ENCODE assay signal across 7 cellular contexts in genomic region chr22:33922268-33922667, GRCh38. TPM values are rescaled to one million over a fixed set of nuclear protein-coding genes. Genes with fewer than 3 reads are reported as not detected.
DNase-seq lines count a peak whose midpoint lies in the region; ATAC-seq and TF ChIP-seq lines count a peak whose summit lies in the region.

No MANE protein-coding gene starts in this region.

- no peaks in the 10 kb centered on the region for H3F3A ChIP-seq in PC-9 (ENCODE audit: insufficient read depth, low read depth)

- POLR2A ChIA-PET in PC-9 (lab: Charles Lee; ENCODE audit: unreplicated experiment) = interaction anchor here (0.6 kb wide), 1 partner anchor 237 kb away, joined by 3 read pairs; no protein-coding TSS in a partner anchor

- H3K36me3 ChIP-seq in PC-9 (ENCODE audit: low read depth) = no peaks in the 10 kb centered on the region
- H3K36me3 ChIP-seq in tibial artery = no peaks in the 10 kb centered on the region

- ATAC-seq in HG02973 (IDR thresholded peaks at IDR 0.05; ENCODE audit: unreplicated experiment) = no peak

- H3K27me3 ChIP-seq in PC-9 (ENCODE audit: insufficient read depth, low read depth) = peaks cover 74% of the 10 kb centered on the region
- H3K27me3 ChIP-seq in tibial artery = no peaks in the 10 kb centered on the region

- H4K20me1 ChIP-seq in PC-9 (ENCODE audit: insufficient read depth) = no peaks in the 10 kb centered on the region; the same call in 1 of the 2 replicates

- CTCF ChIA-PET in PC-9 (lab: Charles Lee) = no interaction called here

- no TSS peak for BruUV-seq in PC-9 (replicated peaks; lab: Mats Ljungman, UMichigan)

- H3K4me1 ChIP-seq in PC-9 (replicated peaks; ENCODE audit: insufficient read depth) = 0 out of 2 replicates have a peak, but pooled peaks cover 5% of the 10 kb centered on the region
- H3K4me1 ChIP-seq in tibial artery = peaks cover 0 to 22% (median 15%) of the 10 kb centered on the region in 4 donors

- H3K79me2 ChIP-seq in PC-9 (ENCODE audit: low read depth) = no peaks in the 10 kb centered on the region

- TF ChIP-seq CTCF in GM12875 (IDR thresholded peaks at IDR 0.05; ENCODE audit: borderline replicate concordance, insufficient read depth, low read depth, low read length) (no peak), PC-9 (conservative IDR thresholded peaks at IDR 0.05) (no peak), tibial artery (IDR thresholded peaks at IDR 0.05) (no peak)

- H3K4me3 ChIP-seq in GM12875 (ENCODE audit: low read depth, low read length) (peak overlapping the region; percentile 73), PC-9 (peak overlapping the region; percentile 49; the same call in 1 of the 2 replicates), tibial artery (peak overlapping the region; percentile 88 to 96)

- H3K27ac ChIP-seq in PC-9 (no peak overlapping the region), tibial artery (peak overlapping the region; percentile 82 to 86)

- no peaks in the 10 kb centered on the region for H3K9me2 ChIP-seq in PC-9 (ENCODE audit: insufficient read depth)

- intact Hi-C loops in PC-9 (cut with micrococcal nuclease; ENCODE audit: unreplicated experiment) = loop anchor here (2.0 to 5.0 kb wide), 6 partner anchors 70 to 1309 kb away; no protein-coding TSS in a partner anchor
- intact Hi-C loops in tibial artery (cut with DNase I; ENCODE audit: low total_unique reads) = loop anchor here (2.0 to 10.0 kb wide), 2 partner anchors 49 to 1103 kb away; no protein-coding TSS in a partner anchor

- no peaks in the 10 kb centered on the region for H3K9me3 ChIP-seq in PC-9 (ENCODE audit: insufficient read depth, low read depth)
- H3K9me3 ChIP-seq in tibial artery = no peaks in the 10 kb centered on the region

- DNase-seq in PC-9 = peak in 1 of 2 experiments; percentile 16
- peak; percentile 3 for DNase-seq in dermis blood vessel endothelial cell
- peak; percentile 47 for DNase-seq in medulla oblongata (ENCODE audit: extremely low spot score)
- peak; percentile 34 to 69 for DNase-seq in tibial artery
- no peak for DNase-seq in NOMO-1 treated with DMSO at 0.1 percent for 48 hours (lab: John Stamatoyannopoulos, UW; ENCODE audit: unreplicated experiment)

- peak overlapping the region; percentile 94 for H3K4me2 ChIP-seq in PC-9

- H2AFZ ChIP-seq in PC-9 = 0 out of 2 replicates have a peak overlapping the region, but pooled peaks have one; percentile 61

RNA-seq across cellular contexts. Expression of gene LARGE1, which starts 2.0 kb away (rescaled TPM):
- total RNA-seq in PC-9 (2021) (12.5 and 18.3 TPM in 2 replicates), dermis blood vessel endothelial cell (7.2 and 14.0 TPM in 2 replicates)
